In genomic region chr11:95076416-95076815, GRCh38 we compare ENCODE assay signal across 1 cellular context.
TF ChIP-seq lines count a peak whose summit lies in the region.

No MANE protein-coding gene starts in this region.

TF ChIP-seq in K562, 482 proteins besides CTCF, POLR2A, EP300 and RAD21:
- TF ChIP-seq CEBPB (tag; IDR thresholded peaks at IDR 0.05) (peak; percentile 97), CEBPG (CRISPR knock-in tag; IDR thresholded peaks at IDR 0.05) (peak; percentile 89), CEBPG (tag; conservative IDR thresholded peaks at IDR 0.05 in 1 of 2, IDR thresholded peaks at IDR 0.05 in 1 of 2) (peak; percentile 93 to 99), SRSF9 (IDR thresholded peaks at IDR 0.05; ENCODE audit: borderline replicate concordance, low read depth, low read length) (no peak), SPI1 (IDR thresholded peaks at IDR 0.05; ENCODE audit: borderline replicate concordance, low read depth, low read length) (peak; percentile 90), MEIS2 (IDR thresholded peaks at IDR 0.05; ENCODE audit: partially characterized antibody) (peak; percentile 87), ZNF165 (CRISPR knock-in tag; IDR thresholded peaks at IDR 0.05; ENCODE audit: borderline replicate concordance) (no peak), SRF (CRISPR knock-in tag; IDR thresholded peaks at IDR 0.05) (peak; percentile 92 to 99), HNRNPUL1 (IDR thresholded peaks at IDR 0.05; ENCODE audit: low read length) (no peak), ZNF408 (CRISPR knock-in tag; IDR thresholded peaks at IDR 0.05; ENCODE audit: low read depth) (no peak), ZNF699 (CRISPR knock-in tag; IDR thresholded peaks at IDR 0.05; ENCODE audit: insufficient replicate concordance) (no peak), SAFB (IDR thresholded peaks at IDR 0.05; ENCODE audit: borderline replicate concordance, low read depth, low read length) (no peak), PBX2 (CRISPR knock-in tag; IDR thresholded peaks at IDR 0.05; ENCODE audit: low read depth) (no peak), PBX2 (tag; conservative IDR thresholded peaks at IDR 0.05; ENCODE audit: low read depth) (peak; percentile 86), PKNOX1 (IDR thresholded peaks at IDR 0.05) (peak; percentile 37; the same call in 1 of the 2 replicates), HES1 (IDR thresholded peaks at IDR 0.05; ENCODE audit: low read depth) (no peak)
